Comparison of ENCODE assay signal across 13 cellular contexts in the genomic region with DNA sequence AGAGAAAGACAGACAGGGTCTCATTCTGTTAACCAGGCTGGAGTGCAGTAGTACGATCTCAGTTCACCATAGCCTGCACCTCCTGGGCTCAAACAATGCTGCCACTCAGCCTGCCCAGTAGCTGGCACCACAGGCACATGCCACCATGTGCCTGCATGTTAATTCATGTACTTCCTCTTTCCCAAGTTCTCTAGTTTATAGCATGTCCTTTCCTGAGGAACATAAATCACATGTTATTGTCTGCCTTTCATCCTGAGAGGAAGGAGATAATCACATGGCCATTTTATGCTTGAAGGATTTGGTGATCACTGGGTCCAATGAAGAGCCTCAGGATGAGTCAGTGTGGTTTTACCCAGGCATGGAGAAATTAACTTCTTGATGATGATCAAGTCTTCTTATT. TPM values are rescaled to one million over a fixed set of nuclear protein-coding genes. Genes with fewer than 3 reads are reported as not detected.
A peak's percentile ranks its signal among the peaks of the same experiment; 100 is the strongest.
DNase-seq lines count a peak whose midpoint lies in the region; ATAC-seq and TF ChIP-seq lines count a peak whose summit lies in the region.
"Had no signal": no experiment of that assay in that cellular context is flagged by ENCODE, and none has a peak within 500 bp of the region (broad histone marks: within the 10 kb centered on the region; RNA-seq: fewer than 3 reads in every experiment).

No MANE protein-coding gene starts in this region.

- 0% methylated on average over 1 of the region's 1 CpG for WGBS in mammary epithelial cell (ENCODE audit: low coverage, missing lambda C conversion rate)

- H3K4me2 ChIP-seq in mammary epithelial cell (ENCODE audit: insufficient read depth, low read depth, low read length) (no peak overlapping the region), neural progenitor cell (no peak overlapping the region)
- H3K4me2 ChIP-seq: PC-9 had no signal

- no peak overlapping the region for H3K4me3 ChIP-seq in mammary epithelial cell (replicated peaks in 1 of 3; ENCODE audit: insufficient read depth in 1 of 3, low read depth in 2 of 3, low read length in 3 of 3)
- H3K4me3 ChIP-seq in SJCRH30, result no peak overlapping the region
- no peak overlapping the region for H3K4me3 ChIP-seq in neural progenitor cell
- H3K4me3 ChIP-seq: PC-9 had no signal

- H3K27ac Mint-ChIP-seq in naive B cell, result peak overlapping the region in 2 of 6 donors; percentile 48 to 58
- no peak overlapping the region for H3K27ac Mint-ChIP-seq in activated T-cell treated with anti-CD3 and anti-CD28 coated beads, Interleukin-2, amount 50 U/mL, for 72 hours
- no peak overlapping the region for H3K27ac Mint-ChIP-seq in neural progenitor cell
- H3K27ac Mint-ChIP-seq: activated naive CD4-positive, alpha-beta T cell treated with anti-CD3 and anti-CD28 coated beads, Interleukin-2, amount 50 U/mL, for 24 hours; nephron progenitor cell had no signal

- no peaks in the 10 kb centered on the region for H3K27me3 ChIP-seq in mammary epithelial cell (ENCODE audit: insufficient read depth, low read length)
- peaks cover 13% of the 10 kb centered on the region; the same call in 1 of the 2 replicates for H3K27me3 ChIP-seq in SJCRH30
- peaks cover 4% of the 10 kb centered on the region for H3K27me3 ChIP-seq in neural progenitor cell

- dilution Hi-C loops in mammary epithelial cell (cut with HindIII; ENCODE audit: low sequenced_read_pairs), result no loop called here

- peak; percentile 86 to 91 for ATAC-seq in naive B cell (ENCODE audit: low read depth in 2 of 2)
- ATAC-seq in activated T-cell treated with anti-CD3 and anti-CD28 coated beads, Interleukin-2, amount 50 U/mL, for 72 hours (replicated peaks in 1 of 2), result no peak
- no peak for ATAC-seq in GM18870 (IDR thresholded peaks at IDR 0.05; ENCODE audit: unreplicated experiment)

- H3K4me1 ChIP-seq in mammary epithelial cell (ENCODE audit: insufficient read depth, low read length) (no peaks in the 10 kb centered on the region), SJCRH30 (peaks cover 2% of the 10 kb centered on the region; the same call in 1 of the 2 replicates), neural progenitor cell (no peaks in the 10 kb centered on the region)

- DNase-seq in Daoy (ENCODE audit: low read depth) (peak; percentile 34), MV-4-11 (lab: John Stamatoyannopoulos, UW) (peak; percentile 96), mammary epithelial cell (peak; percentile 58), naive B cell (peak; percentile 15), SJCRH30 (no peak), neural progenitor cell (ENCODE audit: low spot score) (no peak)
- DNase-seq in activated T-cell treated with anti-CD3 and anti-CD28 coated beads, Interleukin-2, amount 50 U/mL, for 72 hours, result no peak
- DNase-seq: activated CD4-positive, alpha-beta T cell treated with anti-CD3 and anti-CD28 coated beads for 4 hours; DMS 273 treated with DMSO at 0.1 percent for 48 hours; nephron progenitor cell; PC-9 had no signal

- H3K4me3 Mint-ChIP-seq in naive B cell, result peak overlapping the region in 1 of 8 donors; percentile 12
- no peak overlapping the region for H3K4me3 Mint-ChIP-seq in activated T-cell treated with anti-CD3 and anti-CD28 coated beads, Interleukin-2, amount 50 U/mL, for 72 hours
- no peak overlapping the region for H3K4me3 Mint-ChIP-seq in neural progenitor cell
- H3K4me3 Mint-ChIP-seq: activated naive CD4-positive, alpha-beta T cell treated with anti-CD3 and anti-CD28 coated beads, Interleukin-2, amount 50 U/mL, for 24 hours; nephron progenitor cell had no signal

- no TSS peak for BruUV-seq in mammary epithelial cell (replicated peaks; lab: Mats Ljungman, UMichigan)

- no peaks in the 10 kb centered on the region for H3K36me3 ChIP-seq in mammary epithelial cell (ENCODE audit: insufficient read depth, low read length)
- no peaks in the 10 kb centered on the region for H3K36me3 ChIP-seq in SJCRH30
- no peaks in the 10 kb centered on the region for H3K36me3 ChIP-seq in neural progenitor cell

- H3K79me2 ChIP-seq in mammary epithelial cell (ENCODE audit: insufficient read depth, low read length) (no peaks in the 10 kb centered on the region), neural progenitor cell (ENCODE audit: low read depth) (no peaks in the 10 kb centered on the region)

- H2AFZ ChIP-seq in mammary epithelial cell (ENCODE audit: low read depth, low read length), result peak overlapping the region; percentile 2
- H2AFZ ChIP-seq in neural progenitor cell (replicated peaks), result no peak overlapping the region
- H2AFZ ChIP-seq: PC-9 had no signal

- H3F3A ChIP-seq in neural progenitor cell (ENCODE audit: low read depth), result no peaks in the 10 kb centered on the region

- H3K9me3 Mint-ChIP-seq in naive B cell (no peaks in the 10 kb centered on the region), neural progenitor cell (no peaks in the 10 kb centered on the region)
- no peaks in the 10 kb centered on the region for H3K9me3 Mint-ChIP-seq in activated T-cell treated with anti-CD3 and anti-CD28 coated beads, Interleukin-2, amount 50 U/mL, for 72 hours
- H3K9me3 Mint-ChIP-seq: activated naive CD4-positive, alpha-beta T cell treated with anti-CD3 and anti-CD28 coated beads, Interleukin-2, amount 50 U/mL, for 24 hours had no signal

- CTCF ChIA-PET in mammary epithelial cell (lab: Charles Lee; ENCODE audit: low non-redundant PET), result no interaction called here

- intact Hi-C loops in mammary epithelial cell (cut with micrococcal nuclease), result no loop called here

- no peaks in the 10 kb centered on the region for H4K20me1 ChIP-seq in mammary epithelial cell (ENCODE audit: insufficient read depth, low read length)
- no peaks in the 10 kb centered on the region for H4K20me1 ChIP-seq in neural progenitor cell (ENCODE audit: low read depth)

- H3K4me1 Mint-ChIP-seq in naive B cell (peaks cover 23 to 30% (median 26%) of the 10 kb centered on the region in 3 donors), neural progenitor cell (no peaks in the 10 kb centered on the region)
- no peaks in the 10 kb centered on the region for H3K4me1 Mint-ChIP-seq in activated T-cell treated with anti-CD3 and anti-CD28 coated beads, Interleukin-2, amount 50 U/mL, for 72 hours (ENCODE audit: low read depth)

- H3K27me3 Mint-ChIP-seq in naive B cell, result peaks cover 0 to 21% (median 18%) of the 10 kb centered on the region in 3 donors
- H3K27me3 Mint-ChIP-seq in activated T-cell treated with anti-CD3 and anti-CD28 coated beads, Interleukin-2, amount 50 U/mL, for 72 hours (ENCODE audit: low read depth), result peaks cover 34% of the 10 kb centered on the region
- H3K27me3 Mint-ChIP-seq in neural progenitor cell (ENCODE audit: insufficient read depth, low read depth), result peaks cover 10% of the 10 kb centered on the region

- H3K27ac ChIP-seq in mammary epithelial cell (ENCODE audit: insufficient read depth, low read depth, low read length) (no peak overlapping the region), SJCRH30 (no peak overlapping the region), neural progenitor cell (no peak overlapping the region)
- H3K27ac ChIP-seq: PC-9 had no signal

- H3K9ac ChIP-seq in mammary epithelial cell (ENCODE audit: insufficient read depth, low read length), result no peak overlapping the region
- no peak overlapping the region for H3K9ac ChIP-seq in neural progenitor cell

- H3K9me3 ChIP-seq in mammary epithelial cell (replicated peaks; ENCODE audit: insufficient read depth, low read length), result no peaks in the 10 kb centered on the region
- no peaks in the 10 kb centered on the region for H3K9me3 ChIP-seq in SJCRH30 (replicated peaks)
- no peaks in the 10 kb centered on the region for H3K9me3 ChIP-seq in neural progenitor cell (ENCODE audit: low read depth)

- in situ Hi-C loops in mammary epithelial cell (cut with MboI; ENCODE audit: low sequenced_read_pairs in 2 of 2), result loop anchor here in 1 of 2 donors (10.0 kb wide), 1 partner anchor 130 kb away; no protein-coding TSS in a partner anchor

- H3K36me3 Mint-ChIP-seq in naive B cell (no peaks in the 10 kb centered on the region), neural progenitor cell (no peaks in the 10 kb centered on the region)
- no peaks in the 10 kb centered on the region for H3K36me3 Mint-ChIP-seq in activated T-cell treated with anti-CD3 and anti-CD28 coated beads, Interleukin-2, amount 50 U/mL, for 72 hours (ENCODE audit: insufficient read depth in 2 of 2)
- H3K36me3 Mint-ChIP-seq: activated naive CD4-positive, alpha-beta T cell treated with anti-CD3 and anti-CD28 coated beads, Interleukin-2, amount 50 U/mL, for 24 hours had no signal

- TF ChIP-seq CTCF in mammary epithelial cell (conservative IDR thresholded peaks at IDR 0.05 in 1 of 2, IDR thresholded peaks at IDR 0.05 in 1 of 2; ENCODE audit: extremely low read depth in 1 of 2, insufficient read depth in 1 of 2, low read depth in 1 of 2, low read length in 2 of 2) (no peak), neural progenitor cell (IDR thresholded peaks at IDR 0.05) (no peak)

RNA-seq across cellular contexts. Expression of gene COL11A2, which starts 47.9 kb away (rescaled TPM):
- 1.6 and 5.5 TPM in 2 replicates for total RNA-seq in Daoy (2014; rRNA removed; shearing (Covaris generic))
- total RNA-seq in mammary epithelial cell (under 1 TPM; 0.17 to 0.45 TPM), neural progenitor cell (ENCODE audit: low replicate concordance) (0.49 and 0.99 TPM in 2 replicates)
- polyA plus RNA-seq in mammary epithelial cell (0.12 TPM), naive B cell (ENCODE audit: low read depth in 6 of 6) (under 1 TPM in 2 of 6 donors, not detected in 4; 0.09 to 0.30 TPM)
- polyA minus RNA-seq in mammary epithelial cell, result not detected
- 1 to 10 TPM; 2.5 to 3.2 TPM for total RNA-seq in activated T-cell treated with anti-CD3 and anti-CD28 coated beads, Interleukin-2, amount 50 U/mL, for 72 hours
- total RNA-seq in SJCRH30 (2014; rRNA removed; shearing (Covaris generic)), result 3.8 and 4.0 TPM in 2 replicates

RNA-seq across cellular contexts. Expression of gene RXRB, which starts 56.1 kb away (rescaled TPM):
- total RNA-seq in Daoy (2014; rRNA removed; shearing (Covaris generic)), result 21.4 and 27.3 TPM in 2 replicates
- total RNA-seq in mammary epithelial cell (10 to 100 TPM; 15.0 to 30.7 TPM), neural progenitor cell (ENCODE audit: low replicate concordance) (10.2 and 21.7 TPM in 2 replicates)
- polyA plus RNA-seq in mammary epithelial cell (24.8 TPM), naive B cell (ENCODE audit: low read depth in 6 of 6) (10 to 100 TPM in 1 of 6 donors, 1 to 10 TPM in 5; 2.2 to 10.8 (median 7.4) TPM)
- polyA minus RNA-seq in mammary epithelial cell, result 31.6 TPM
- total RNA-seq in activated T-cell treated with anti-CD3 and anti-CD28 coated beads, Interleukin-2, amount 50 U/mL, for 72 hours, result 10 to 100 TPM; 55.6 to 57.5 TPM
- 24.4 and 25.9 TPM in 2 replicates for total RNA-seq in SJCRH30 (2014; rRNA removed; shearing (Covaris generic))

RNA-seq across cellular contexts. Expression of gene SLC39A7, which starts 56.3 kb away (rescaled TPM):
- total RNA-seq in Daoy (2014; rRNA removed; shearing (Covaris generic)), result 104 and 121 TPM in 2 replicates
- total RNA-seq in mammary epithelial cell (10 to 100 TPM; 52.8 to 99.3 TPM), neural progenitor cell (ENCODE audit: low replicate concordance) (40.8 and 59.2 TPM in 2 replicates)
- polyA plus RNA-seq in mammary epithelial cell (50.5 TPM), naive B cell (ENCODE audit: low read depth in 6 of 6) (10 to 100 TPM; 15.6 to 26.0 (median 17.6) TPM)
- 73.0 TPM for polyA minus RNA-seq in mammary epithelial cell
- total RNA-seq in activated T-cell treated with anti-CD3 and anti-CD28 coated beads, Interleukin-2, amount 50 U/mL, for 72 hours, result 10 to 100 TPM; 56.1 to 58.3 TPM
- 71.8 and 75.1 TPM in 2 replicates for total RNA-seq in SJCRH30 (2014; rRNA removed; shearing (Covaris generic))

Comparison
In these comparisons a context has a peak if more than half of its experiments do, and no peak if none do; other contexts are left out.
1. DNase-seq: peak in Daoy (single experiment), MV-4-11 (single experiment), mammary epithelial cell (single experiment) and naive B cell (single experiment); none in activated T-cell treated with anti-CD3 and anti-CD28 coated beads, Interleukin-2, amount 50 U/mL, for 72 hours (0 of 2), SJCRH30 (0 of 2) and neural progenitor cell (single experiment).
2. ATAC-seq: peak in naive B cell (2 of 2); none in activated T-cell treated with anti-CD3 and anti-CD28 coated beads, Interleukin-2, amount 50 U/mL, for 72 hours (0 of 2) and GM18870 (single experiment).